In genomic region chr6:38185752-38186151, GRCh38 we compare ENCODE assay signal across 23 cellular contexts.
"Had no signal": no experiment of that assay in that cellular context is flagged by ENCODE, and none has a peak within 500 bp of the region (broad histone marks: within the 10 kb centered on the region; RNA-seq: fewer than 3 reads in every experiment).

No MANE protein-coding gene starts in this region.

- H3K27ac Mint-ChIP-seq: activated CD4-positive, alpha-beta memory T cell treated with anti-CD3 and anti-CD28 coated beads, Interleukin-2, amount 10 ng/mL, durations not matched to agents 7 days and 5 days; activated CD4-positive, alpha-beta T cell treated with anti-CD3 and anti-CD28 coated beads for 36 hours; activated naive CD8-positive, alpha-beta T cell; T-cell had no signal

- H3K36me3 Mint-ChIP-seq: activated naive CD8-positive, alpha-beta T cell had no signal

- H3K4me3 ChIP-seq: cardiac muscle cell, MG63, SK-N-MC had no signal

- ATAC-seq: activated CD4-positive, alpha-beta T cell treated with anti-CD3 and anti-CD28 coated beads for 36 hours; activated T-cell treated with anti-CD3 and anti-CD28 coated beads, Interleukin-2, amount 50 U/mL, for 4 hours; T-cell had no signal

- H3K4me3 Mint-ChIP-seq: activated CD4-positive, alpha-beta memory T cell treated with anti-CD3 and anti-CD28 coated beads, Interleukin-2, amount 10 ng/mL, durations not matched to agents 7 days and 5 days; activated CD4-positive, alpha-beta T cell treated with anti-CD3 and anti-CD28 coated beads for 36 hours; activated naive CD8-positive, alpha-beta T cell; activated T-cell treated with anti-CD3 and anti-CD28 coated beads, Interleukin-2, amount 50 U/mL, for 4 hours; T-cell had no signal

- DNase-seq: activated CD4-positive, alpha-beta memory T cell treated with anti-CD3 and anti-CD28 coated beads, Interleukin-2, amount 10 ng/mL, durations not matched to agents 7 days and 5 days; activated CD4-positive, alpha-beta T cell treated with anti-CD3 and anti-CD28 coated beads for 36 hours; activated CD4-positive, alpha-beta T cell treated with anti-CD3 and anti-CD28 coated beads, Interleukin-2, amount 50 U/mL, for 1 hour; activated effector memory CD4-positive, alpha-beta T cell treated with anti-CD3 and anti-CD28 coated beads, Interleukin-2, amount 50 U/mL, for 16 hours; activated naive CD4-positive, alpha-beta T cell treated with Interleukin-2 at 50 U/mL for 16 hours; activated T-cell treated with anti-CD3 and anti-CD28 coated beads, Interleukin-2, amount 50 U/mL, for 4 hours; brain microvascular endothelial cell; MG63; MV-4-11; NCI-H1092 treated with DMSO at 0.1 percent for 48 hours; NCI-H1417 treated with DMSO at 0.1 percent for 48 hours; NCI-H1694; NCI-H2029 treated with DMSO at 0.1 percent for 48 hours; NCI-H345; NCI-H510A; NCI-H526 treated with DMSO at 0.1 percent for 48 hours; NCI-H82; SIG-M5; T-cell had no signal

- H3K4me1 Mint-ChIP-seq: activated CD4-positive, alpha-beta memory T cell treated with anti-CD3 and anti-CD28 coated beads, Interleukin-2, amount 10 ng/mL, durations not matched to agents 7 days and 5 days; activated CD4-positive, alpha-beta T cell treated with anti-CD3 and anti-CD28 coated beads for 36 hours had no signal

- H3K27ac ChIP-seq: brain microvascular endothelial cell, cardiac muscle cell, SK-N-MC, VCaP had no signal

- H3K36me3 ChIP-seq: brain microvascular endothelial cell, cardiac muscle cell, MG63 had no signal

- H3K9me3 Mint-ChIP-seq: activated CD4-positive, alpha-beta memory T cell treated with anti-CD3 and anti-CD28 coated beads, Interleukin-2, amount 10 ng/mL, durations not matched to agents 7 days and 5 days; activated T-cell treated with anti-CD3 and anti-CD28 coated beads, Interleukin-2, amount 50 U/mL, for 4 hours; T-cell had no signal

- H3K27me3 Mint-ChIP-seq: activated CD4-positive, alpha-beta memory T cell treated with anti-CD3 and anti-CD28 coated beads, Interleukin-2, amount 10 ng/mL, durations not matched to agents 7 days and 5 days; activated CD4-positive, alpha-beta T cell treated with anti-CD3 and anti-CD28 coated beads for 36 hours; activated naive CD8-positive, alpha-beta T cell; T-cell had no signal

- H3K27me3 ChIP-seq: brain microvascular endothelial cell, cardiac muscle cell, MG63 had no signal
